Comparison of ENCODE assay signal across 8 cellular contexts in the genomic region with DNA sequence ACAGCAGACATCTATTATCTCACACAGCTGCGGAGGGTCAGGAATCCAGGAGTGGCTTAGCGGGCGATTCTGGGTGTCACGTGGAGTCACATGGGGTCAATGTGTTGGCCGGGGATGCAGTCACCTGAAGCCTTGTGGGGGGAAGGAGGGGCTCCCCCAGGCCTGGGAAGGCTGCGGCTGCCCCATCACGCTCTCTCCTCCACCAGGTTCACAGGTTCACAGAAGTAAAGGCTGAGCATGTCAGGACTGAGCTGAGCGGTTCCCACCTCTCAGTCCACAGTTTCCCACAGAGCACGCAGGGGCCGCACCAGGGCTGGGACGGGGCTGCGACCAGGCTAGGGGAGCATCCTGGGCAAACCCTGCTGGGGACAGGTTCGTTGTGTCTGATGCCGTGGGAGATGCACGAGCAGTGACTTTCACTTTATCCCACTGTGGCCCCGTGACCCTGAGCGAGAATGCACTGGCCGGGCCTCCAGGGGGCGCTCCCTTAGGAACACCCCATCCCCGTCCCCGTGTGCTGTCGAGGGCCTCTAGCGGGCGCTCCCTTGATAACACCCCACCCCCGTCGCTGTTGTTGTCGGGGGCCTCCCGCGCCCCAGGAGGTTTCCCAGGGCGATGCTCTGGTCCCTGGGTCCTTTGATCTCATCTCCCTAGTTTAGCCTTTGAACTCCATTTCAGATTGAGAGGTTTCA.
DNase-seq lines count a peak whose midpoint lies in the region; ATAC-seq, FAIRE-seq and TF ChIP-seq lines count a peak whose summit lies in the region.

No MANE protein-coding gene starts in this region.

- peak; percentile 51 for ATAC-seq in GM19468 (IDR thresholded peaks at IDR 0.05; ENCODE audit: extremely low read depth, unreplicated experiment)
- ATAC-seq in left ventricle myocardium superior = peak; percentile 88

- H3K4me3 ChIP-seq in retinal pigment epithelial cell (ENCODE audit: low read length) = peak overlapping the region; percentile 50

- intact Hi-C loops in left ventricle myocardium superior (cut with micrococcal nuclease) = no loop called here

- no peak for FAIRE-seq in D721Med (lab: Jason Lieb, UNC)

- TF ChIP-seq CTCF in D721Med (IDR thresholded peaks at IDR 0.05; ENCODE audit: insufficient read depth, missing control alignments) (peak; percentile 61), retinal pigment epithelial cell (conservative IDR thresholded peaks at IDR 0.05; ENCODE audit: low read depth, low read length) (peak; percentile 99)

- DNase-seq in D721Med (ENCODE audit: insufficient read length, low spot score) (peak; percentile 89), HT-29 (ENCODE audit: low spot score) (peak; percentile 75), SKM-1 treated with dmso at 0.1 percent for 144 hours (lab: John Stamatoyannopoulos, UW; ENCODE audit: unreplicated experiment) (peak; percentile 87), left ventricle myocardium superior (peak; percentile 89), retinal pigment epithelial cell (ENCODE audit: low read depth) (peak; percentile 60), NCI-H128 (lab: John Stamatoyannopoulos, UW; ENCODE audit: unreplicated experiment) (no peak)
- peak; percentile 81 for DNase-seq in activated naive CD8-positive, alpha-beta T cell treated with anti-CD3 and anti-CD28 coated beads, Interleukin-2, amount 50 U/mL, for 16 hours (ENCODE audit: low read depth, low spot score)
